ENCODE assay signal across 1 cellular context in the genomic region with DNA sequence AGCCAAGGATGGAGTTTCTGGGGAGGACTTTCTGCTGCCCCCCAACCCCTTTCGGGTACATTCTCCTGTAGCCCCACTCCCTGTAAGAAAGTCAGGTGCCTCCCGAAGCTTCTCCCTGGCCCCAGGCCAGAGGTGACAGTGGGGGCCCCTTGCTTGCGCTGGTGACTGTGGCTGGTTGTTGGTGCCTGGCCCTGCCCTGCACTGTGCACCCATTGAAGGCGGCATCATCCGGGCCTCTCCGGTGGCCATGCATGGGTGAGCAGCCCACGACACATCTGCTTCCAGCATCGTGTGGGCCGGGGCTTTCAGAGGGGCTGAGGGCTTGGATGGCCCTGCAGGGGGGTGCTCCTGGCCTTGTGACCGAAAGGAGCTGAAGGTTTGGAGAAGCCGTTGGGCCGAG.
TF ChIP-seq lines count a peak whose summit lies in the region.

No MANE protein-coding gene starts in this region.

TF ChIP-seq in HepG2, 621 proteins besides CTCF, POLR2A, EP300 and RAD21 (continued from another document):
- TF ChIP-seq, protein P1, sequence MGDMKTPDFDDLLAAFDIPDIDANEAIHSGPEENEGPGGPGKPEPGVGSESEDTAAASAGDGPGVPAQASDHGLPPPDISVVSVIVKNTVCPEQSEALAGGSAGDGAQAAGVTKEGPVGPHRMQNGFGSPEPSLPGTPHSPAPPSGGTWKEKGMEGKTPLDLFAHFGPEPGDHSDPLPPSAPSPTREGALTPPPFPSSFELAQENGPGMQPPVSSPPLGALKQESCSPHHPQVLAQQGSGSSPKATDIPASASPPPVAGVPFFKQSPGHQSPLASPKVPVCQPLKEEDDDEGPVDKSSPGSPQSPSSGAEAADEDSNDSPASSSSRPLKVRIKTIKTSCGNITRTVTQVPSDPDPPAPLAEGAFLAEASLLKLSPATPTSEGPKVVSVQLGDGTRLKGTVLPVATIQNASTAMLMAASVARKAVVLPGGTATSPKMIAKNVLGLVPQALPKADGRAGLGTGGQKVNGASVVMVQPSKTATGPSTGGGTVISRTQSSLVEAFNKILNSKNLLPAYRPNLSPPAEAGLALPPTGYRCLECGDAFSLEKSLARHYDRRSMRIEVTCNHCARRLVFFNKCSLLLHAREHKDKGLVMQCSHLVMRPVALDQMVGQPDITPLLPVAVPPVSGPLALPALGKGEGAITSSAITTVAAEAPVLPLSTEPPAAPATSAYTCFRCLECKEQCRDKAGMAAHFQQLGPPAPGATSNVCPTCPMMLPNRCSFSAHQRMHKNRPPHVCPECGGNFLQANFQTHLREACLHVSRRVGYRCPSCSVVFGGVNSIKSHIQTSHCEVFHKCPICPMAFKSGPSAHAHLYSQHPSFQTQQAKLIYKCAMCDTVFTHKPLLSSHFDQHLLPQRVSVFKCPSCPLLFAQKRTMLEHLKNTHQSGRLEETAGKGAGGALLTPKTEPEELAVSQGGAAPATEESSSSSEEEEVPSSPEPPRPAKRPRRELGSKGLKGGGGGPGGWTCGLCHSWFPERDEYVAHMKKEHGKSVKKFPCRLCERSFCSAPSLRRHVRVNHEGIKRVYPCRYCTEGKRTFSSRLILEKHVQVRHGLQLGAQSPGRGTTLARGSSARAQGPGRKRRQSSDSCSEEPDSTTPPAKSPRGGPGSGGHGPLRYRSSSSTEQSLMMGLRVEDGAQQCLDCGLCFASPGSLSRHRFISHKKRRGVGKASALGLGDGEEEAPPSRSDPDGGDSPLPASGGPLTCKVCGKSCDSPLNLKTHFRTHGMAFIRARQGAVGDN (CRISPR knock-in tag; IDR thresholded peaks at IDR 0.05): 0 out of 2 replicates have a peak, but pooled peaks have one; percentile 10
- TF ChIP-seq, protein P2, sequence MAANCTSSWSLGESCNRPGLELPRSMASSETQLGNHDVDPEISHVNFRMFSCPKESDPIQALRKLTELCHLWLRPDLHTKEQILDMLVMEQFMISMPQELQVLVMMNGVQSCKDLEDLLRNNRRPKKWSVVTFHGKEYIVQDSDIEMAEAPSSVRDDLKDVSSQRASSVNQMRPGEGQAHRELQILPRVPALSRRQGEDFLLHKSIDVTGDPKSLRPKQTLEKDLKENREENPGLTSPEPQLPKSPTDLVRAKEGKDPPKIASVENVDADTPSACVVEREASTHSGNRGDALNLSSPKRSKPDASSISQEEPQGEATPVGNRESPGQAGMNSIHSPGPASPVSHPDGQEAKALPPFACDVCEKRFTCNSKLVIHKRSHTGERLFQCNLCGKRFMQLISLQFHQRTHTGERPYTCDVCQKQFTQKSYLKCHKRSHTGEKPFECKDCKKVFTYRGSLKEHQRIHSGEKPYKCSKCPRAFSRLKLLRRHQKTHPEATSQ (CRISPR knock-in tag; IDR thresholded peaks at IDR 0.05; ENCODE audit: borderline replicate concordance): no peak
- TF ChIP-seq SMARCC2 (IDR thresholded peaks at IDR 0.05): no peak
- 0 out of 2 replicates have a peak, but pooled peaks have one; percentile 34 for TF ChIP-seq PCBP1 (IDR thresholded peaks at IDR 0.05; ENCODE audit: borderline replicate concordance, low read depth, low read length)
- no peak for TF ChIP-seq AKAP8 (CRISPR knock-in tag; IDR thresholded peaks at IDR 0.05)
- no peak for TF ChIP-seq JUND (CRISPR knock-in tag; IDR thresholded peaks at IDR 0.05)
- peak; percentile 75 for TF ChIP-seq AGO2 (optimal IDR thresholded peaks at IDR 0.05; ENCODE audit: low read depth, low read length)
